Comparison of ENCODE assay signal across 8 cellular contexts in genomic region chr1:161119017-161119378, GRCh38. TPM values are rescaled to one million over a fixed set of nuclear protein-coding genes. Genes with fewer than 3 reads are reported as not detected.
DNase-seq lines count a peak whose midpoint lies in the region; TF ChIP-seq lines count a peak whose summit lies in the region.

No MANE protein-coding gene starts in this region.

- H3K4me3 Mint-ChIP-seq in progenitor cell of endocrine pancreas (ENCODE audit: low read depth) = peak overlapping the region; percentile 95

- no peak for TF ChIP-seq CTCF in WI38 (IDR thresholded peaks at IDR 0.05; ENCODE audit: low read depth, low read length)
- no peak for TF ChIP-seq CTCF in fibroblast of the aortic adventitia (IDR thresholded peaks at IDR 0.05; ENCODE audit: insufficient read depth, low read length)
- TF ChIP-seq CTCF in progenitor cell of endocrine pancreas (IDR thresholded peaks at IDR 0.05; ENCODE audit: unreplicated experiment) = no peak

- DNase-seq in HEK293T (ENCODE audit: extremely low spot score) = peak; percentile 37
- peak; percentile 34 for DNase-seq in fibroblast of the aortic adventitia (ENCODE audit: low read depth)
- no peak for DNase-seq in progenitor cell of endocrine pancreas (ENCODE audit: low spot score, unreplicated experiment)
- no peak for DNase-seq in NOMO-1 treated with dmso at 0.1 percent for 144 hours (lab: John Stamatoyannopoulos, UW; ENCODE audit: unreplicated experiment)
- DNase-seq in activated effector memory CD4-positive, alpha-beta T cell treated with anti-CD3 and anti-CD28 coated beads, Interleukin-2, amount 50 U/mL, for 16 hours = no peak
- DNase-seq in AML-193 (lab: John Stamatoyannopoulos, UW) = no peak
- no peak for DNase-seq in AG20443 (ENCODE audit: low spot score)

- H3K9me3 Mint-ChIP-seq in progenitor cell of endocrine pancreas (ENCODE audit: low read depth) = no peaks in the 10 kb centered on the region

- peaks cover 24% of the 10 kb centered on the region for H3K4me1 Mint-ChIP-seq in progenitor cell of endocrine pancreas (ENCODE audit: low read depth)

- POLR2A ChIA-PET in HEK293T (lab: Yijun Ruan, JAX) = no interaction called here

- H3K4me3 ChIP-seq in WI38 (ENCODE audit: low read depth, low read length) (peak overlapping the region; percentile 99), fibroblast of the aortic adventitia (ENCODE audit: low read depth, low read length) (peak overlapping the region; percentile 89)

- H3K27ac Mint-ChIP-seq in progenitor cell of endocrine pancreas = peak overlapping the region; percentile 97

- no peaks in the 10 kb centered on the region for H3K27me3 Mint-ChIP-seq in progenitor cell of endocrine pancreas

- CTCF ChIA-PET in HEK293T (lab: Yijun Ruan, JAX) = interaction anchor here (0.6 kb wide), 1 partner anchor 25 kb away, joined by 3 read pairs; no protein-coding TSS in a partner anchor

- H3K36me3 Mint-ChIP-seq in progenitor cell of endocrine pancreas (ENCODE audit: insufficient read depth) = peaks cover 17% of the 10 kb centered on the region

TF ChIP-seq in HEK293T, 16 proteins besides CTCF, POLR2A, EP300 and RAD21:
- 0 out of 2 replicates have a peak, but pooled peaks have one; percentile 29 for TF ChIP-seq L3MBTL2 (conservative IDR thresholded peaks at IDR 0.05)
- no peak for TF ChIP-seq PKNOX1 (IDR thresholded peaks at IDR 0.05)
- no peak for TF ChIP-seq LEF1 (IDR thresholded peaks at IDR 0.05; ENCODE audit: borderline replicate concordance)
- TF ChIP-seq NFRKB (IDR thresholded peaks at IDR 0.05) = no peak
- TF ChIP-seq ARNT (IDR thresholded peaks at IDR 0.05) = no peak
- TF ChIP-seq FOXK2 (IDR thresholded peaks at IDR 0.05) = no peak

RNA-seq across cellular contexts. Expression of gene NIT1, which starts 1.1 kb away (rescaled TPM):
- total RNA-seq in fibroblast of the aortic adventitia (ENCODE audit: low replicate concordance) (13.3 and 18.3 TPM in 2 replicates), progenitor cell of endocrine pancreas (58.6 and 59.0 TPM in 2 replicates)

RNA-seq across cellular contexts. Expression of gene PFDN2, which starts 1.2 kb away (rescaled TPM):
- total RNA-seq in fibroblast of the aortic adventitia (ENCODE audit: low replicate concordance) = 39.9 and 50.2 TPM in 2 replicates
- total RNA-seq in progenitor cell of endocrine pancreas = 54.8 and 57.9 TPM in 2 replicates

RNA-seq across cellular contexts. Expression of gene DEDD, which starts 13.5 kb away (rescaled TPM):
- total RNA-seq in fibroblast of the aortic adventitia (ENCODE audit: low replicate concordance) = 7.8 and 25.8 TPM in 2 replicates
- total RNA-seq in progenitor cell of endocrine pancreas = 46.9 and 49.3 TPM in 2 replicates

RNA-seq across cellular contexts. Expression of gene KLHDC9, which starts 20.8 kb away (rescaled TPM):
- 0.90 and 1.8 TPM in 2 replicates for total RNA-seq in fibroblast of the aortic adventitia (ENCODE audit: low replicate concordance)
- 14.7 and 16.7 TPM in 2 replicates for total RNA-seq in progenitor cell of endocrine pancreas

RNA-seq across cellular contexts. Expression of gene NECTIN4, which starts 29.6 kb away (rescaled TPM):
- total RNA-seq in fibroblast of the aortic adventitia (ENCODE audit: low replicate concordance) (not detected in 2 replicates), progenitor cell of endocrine pancreas (1.9 and 2.4 TPM in 2 replicates)

Comparison
In these comparisons a context has a peak if more than half of its experiments do, and no peak if none do; other contexts are left out.
1. DNase-seq: peak in HEK293T (single experiment) and fibroblast of the aortic adventitia (single experiment); none in progenitor cell of endocrine pancreas (single experiment), NOMO-1 treated with dmso at 0.1 percent for 144 hours (single experiment), activated effector memory CD4-positive, alpha-beta T cell treated with anti-CD3 and anti-CD28 coated beads, Interleukin-2, amount 50 U/mL, for 16 hours (single experiment), AML-193 (0 of 2) and AG20443 (single experiment).